In genomic region chr6:139027620-139028182, GRCh38 we compare ENCODE assay signal across 8 cellular contexts. TPM values are rescaled to one million over a fixed set of nuclear protein-coding genes. Genes with fewer than 3 reads are reported as not detected.
DNase-seq lines count a peak whose midpoint lies in the region; ATAC-seq lines count a peak whose summit lies in the region.

No MANE protein-coding gene starts in this region.

- in situ Hi-C loops in Caki2 (cut with HindIII; ENCODE audit: low pct_unique_long_range_greater_than_20kb, low sequenced_read_pairs) = no loop called here

- peak; percentile 33 for ATAC-seq in HG02610 (IDR thresholded peaks at IDR 0.05; ENCODE audit: unreplicated experiment)
- ATAC-seq in GM19324 (IDR thresholded peaks at IDR 0.05; ENCODE audit: low FRiP score, unreplicated experiment) = no peak
- ATAC-seq in GM19035 (IDR thresholded peaks at IDR 0.05; ENCODE audit: unreplicated experiment) = no peak

- DNase-seq in Caki2 (ENCODE audit: low read depth) (peak; percentile 56), NCI-H748 treated with DMSO at 0.1 percent for 48 hours (lab: John Stamatoyannopoulos, UW) (peak; percentile 88), foreskin melanocyte (peak; percentile 55), retina (peak; percentile 67)
- peak; percentile 23 for DNase-seq in activated T-cell treated with anti-CD3 and anti-CD28 coated beads, Interleukin-2, amount 50 U/mL, for 1 hour

RNA-seq across cellular contexts. Expression of gene ABRACL, which starts 0.8 kb away (rescaled TPM):
- 77.8 and 83.0 TPM in 2 replicates for total RNA-seq in Caki2 (2014; rRNA removed; shearing (Covaris generic); ENCODE audit: low replicate concordance)

RNA-seq across cellular contexts. Expression of gene REPS1, which starts 39.6 kb away (rescaled TPM):
- total RNA-seq in Caki2 (2014; rRNA removed; shearing (Covaris generic); ENCODE audit: low replicate concordance) = 24.7 and 33.2 TPM in 2 replicates

Comparison
In these comparisons a context has a peak if more than half of its experiments do, and no peak if none do; other contexts are left out.
1. DNase-seq: peak in every context shown above with its lines; median percentile 88 in NCI-H748 treated with DMSO at 0.1 percent for 48 hours; 67 in retina; 56 in Caki2; 55 in foreskin melanocyte; 23 in activated T-cell treated with anti-CD3 and anti-CD28 coated beads, Interleukin-2, amount 50 U/mL, for 1 hour.